ENCODE assay signal across 8 cellular contexts in the genomic region with DNA sequence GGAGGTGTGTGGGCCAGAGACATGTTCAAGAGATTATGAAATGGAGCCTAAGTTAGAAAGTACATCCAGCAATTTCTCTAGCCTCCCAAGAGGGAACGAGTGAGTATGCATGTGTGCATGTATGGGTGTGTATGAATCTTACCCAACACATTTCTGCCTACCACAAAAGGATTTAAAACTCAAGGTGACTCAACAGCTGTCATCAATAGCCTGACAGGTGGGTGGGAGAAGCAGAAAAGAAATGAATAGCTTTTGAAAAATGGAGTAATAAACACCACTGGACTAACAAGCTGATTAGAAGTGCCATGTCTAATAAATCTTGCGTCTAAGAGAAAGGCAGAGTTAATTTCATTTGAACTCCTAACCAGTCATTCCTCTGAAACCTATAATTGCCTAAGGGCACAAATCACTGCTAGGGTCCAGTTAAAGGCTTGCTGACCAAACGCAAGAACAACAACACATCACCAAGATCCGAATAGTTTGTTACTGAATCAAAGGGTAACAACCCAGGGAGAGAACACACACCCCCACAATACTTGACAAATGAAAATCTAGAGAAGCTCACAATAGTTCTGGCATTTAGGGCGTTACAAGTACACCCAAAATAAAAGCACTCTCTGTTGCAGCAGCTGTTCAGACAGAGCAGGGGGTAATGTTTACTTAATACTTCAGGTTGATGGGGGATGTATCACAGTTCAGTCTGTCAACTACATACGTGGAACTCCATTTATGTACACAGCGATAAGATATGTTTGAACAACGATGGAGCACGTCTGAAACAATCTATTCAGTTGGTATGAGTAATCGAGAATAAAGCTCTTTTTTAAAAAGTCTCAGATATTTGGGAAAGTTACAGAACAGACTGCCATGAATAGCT. TPM values are rescaled to one million over a fixed set of nuclear protein-coding genes. Genes with fewer than 3 reads are reported as not detected.
A peak's percentile ranks its signal among the peaks of the same experiment; 100 is the strongest.
DNase-seq lines count a peak whose midpoint lies in the region; ATAC-seq and TF ChIP-seq lines count a peak whose summit lies in the region.

No MANE protein-coding gene starts in this region.

- peaks cover 3 to 28% of the 10 kb centered on the region in 2 donors for H3K36me3 ChIP-seq in duodenal mucosa (ENCODE audit: control insufficient read depth in 1 of 2, insufficient read depth in 2 of 2, low read length in 2 of 2)

- peak overlapping the region; percentile 11 to 68 for H3K9ac ChIP-seq in duodenal mucosa (ENCODE audit: low read depth in 1 of 2, low read length in 2 of 2)

- DNase-seq in activated CD8-positive, alpha-beta memory T cell treated with anti-CD3 and anti-CD28 coated beads, Interleukin-2, amount 10 ng/mL, durations not matched to agents 7 days and 5 days: no peak
- no peak for DNase-seq in activated CD8-positive, alpha-beta memory T cell treated with anti-CD3 and anti-CD28 coated beads, Interleukin-2, amount 50 U/mL, for 48 hours
- DNase-seq in NCI-H69 (lab: John Stamatoyannopoulos, UW) (peak; percentile 98), osteocyte (ENCODE audit: extremely low spot score, unreplicated experiment) (no peak)

- H3K27me3 ChIP-seq in duodenal mucosa (ENCODE audit: control insufficient read depth in 1 of 2, insufficient read depth in 2 of 2, low read length in 2 of 2): no peaks in the 10 kb centered on the region

- CTCF ChIA-PET in activated CD8-positive, alpha-beta memory T cell treated with anti-CD3 and anti-CD28 coated beads, Interleukin-2, amount 10 ng/mL, durations not matched to agents 7 days and 5 days (lab: Charles Lee): interaction anchor here (0.9 to 4.8 kb wide), 11 partner anchors 9 to 703 kb away, joined by 3 to 41 read pairs (median 5); partner anchors contain the start of gene CLSPN

- H3K4me1 ChIP-seq in duodenal mucosa (ENCODE audit: control insufficient read depth in 1 of 2, insufficient read depth in 2 of 2, low read length in 2 of 2): peaks cover 43 to 49% of the 10 kb centered on the region in 2 donors

- H3K4me3 Mint-ChIP-seq in activated CD8-positive, alpha-beta memory T cell treated with anti-CD3 and anti-CD28 coated beads, Interleukin-2, amount 10 ng/mL, durations not matched to agents 7 days and 5 days: peak overlapping the region; percentile 93
- peak overlapping the region; percentile 98 for H3K4me3 Mint-ChIP-seq in osteocyte (ENCODE audit: unreplicated experiment)

- no peak for ATAC-seq in activated CD8-positive, alpha-beta memory T cell treated with anti-CD3 and anti-CD28 coated beads, Interleukin-2, amount 10 ng/mL, durations not matched to agents 7 days and 5 days
- ATAC-seq in HG02981 (IDR thresholded peaks at IDR 0.05; ENCODE audit: unreplicated experiment) (no peak), HG03439 (IDR thresholded peaks at IDR 0.05; ENCODE audit: unreplicated experiment) (no peak), GM21423 (IDR thresholded peaks at IDR 0.05; ENCODE audit: unreplicated experiment) (no peak)

- no peak for TF ChIP-seq CTCF in osteocyte (IDR thresholded peaks at IDR 0.05)

- no peak overlapping the region for H3K27ac ChIP-seq in duodenal mucosa (ENCODE audit: low read depth, low read length)

- H3K9me3 ChIP-seq in duodenal mucosa (ENCODE audit: control insufficient read depth in 1 of 2, low read length in 2 of 2): no peaks in the 10 kb centered on the region

- H3K9me3 Mint-ChIP-seq in activated CD8-positive, alpha-beta memory T cell treated with anti-CD3 and anti-CD28 coated beads, Interleukin-2, amount 10 ng/mL, durations not matched to agents 7 days and 5 days (ENCODE audit: low read depth): no peaks in the 10 kb centered on the region
- H3K9me3 Mint-ChIP-seq in osteocyte (ENCODE audit: unreplicated experiment): no peaks in the 10 kb centered on the region

- no peaks in the 10 kb centered on the region for H3K27me3 Mint-ChIP-seq in activated CD8-positive, alpha-beta memory T cell treated with anti-CD3 and anti-CD28 coated beads, Interleukin-2, amount 10 ng/mL, durations not matched to agents 7 days and 5 days
- H3K27me3 Mint-ChIP-seq in osteocyte (ENCODE audit: unreplicated experiment): no peaks in the 10 kb centered on the region

- peaks cover 21% of the 10 kb centered on the region for H3K36me3 Mint-ChIP-seq in activated CD8-positive, alpha-beta memory T cell treated with anti-CD3 and anti-CD28 coated beads, Interleukin-2, amount 10 ng/mL, durations not matched to agents 7 days and 5 days
- peaks cover 19% of the 10 kb centered on the region for H3K36me3 Mint-ChIP-seq in osteocyte (ENCODE audit: unreplicated experiment)

- H3K4me3 ChIP-seq in duodenal mucosa (ENCODE audit: low read depth in 1 of 2, low read length in 2 of 2): peak overlapping the region; percentile 89 to 93

- H3K27ac Mint-ChIP-seq in activated CD8-positive, alpha-beta memory T cell treated with anti-CD3 and anti-CD28 coated beads, Interleukin-2, amount 10 ng/mL, durations not matched to agents 7 days and 5 days: peak overlapping the region; percentile 95
- H3K27ac Mint-ChIP-seq in osteocyte (ENCODE audit: unreplicated experiment): peak overlapping the region; percentile 57

- H3K4me1 Mint-ChIP-seq in activated CD8-positive, alpha-beta memory T cell treated with anti-CD3 and anti-CD28 coated beads, Interleukin-2, amount 10 ng/mL, durations not matched to agents 7 days and 5 days: peaks cover 30% of the 10 kb centered on the region
- peaks cover 37% of the 10 kb centered on the region for H3K4me1 Mint-ChIP-seq in osteocyte (ENCODE audit: unreplicated experiment)

RNA-seq across cellular contexts. Expression of gene KIAA0319L, which starts 1.4 kb away (rescaled TPM):
- total RNA-seq in activated CD8-positive, alpha-beta memory T cell treated with anti-CD3 and anti-CD28 coated beads, Interleukin-2, amount 10 ng/mL, durations not matched to agents 7 days and 5 days: 10 to 100 TPM; 36.0 to 45.7 TPM
- total RNA-seq in osteocyte: 43.6 and 44.9 TPM in 2 replicates

RNA-seq across cellular contexts. Expression of gene NCDN, which starts 1.8 kb away (rescaled TPM):
- 10 to 100 TPM; 20.1 to 31.7 TPM for total RNA-seq in activated CD8-positive, alpha-beta memory T cell treated with anti-CD3 and anti-CD28 coated beads, Interleukin-2, amount 10 ng/mL, durations not matched to agents 7 days and 5 days
- 38.3 and 38.7 TPM in 2 replicates for total RNA-seq in osteocyte

RNA-seq across cellular contexts. Expression of gene TFAP2E, which starts 17.3 kb away (rescaled TPM):
- total RNA-seq in activated CD8-positive, alpha-beta memory T cell treated with anti-CD3 and anti-CD28 coated beads, Interleukin-2, amount 10 ng/mL, durations not matched to agents 7 days and 5 days: 1 to 10 TPM in 1 of 2 experiments, under 1 TPM in 1; 0.68 to 1.0 TPM
- total RNA-seq in osteocyte: 0.35 and 0.57 TPM in 2 replicates
